ENCODE assay signal across 11 cellular contexts in genomic region chr1:203557390-203557789, GRCh38.
A peak's percentile ranks its signal among the peaks of the same experiment; 100 is the strongest.
DNase-seq lines count a peak whose midpoint lies in the region; ATAC-seq and TF ChIP-seq lines count a peak whose summit lies in the region.
"Had no signal": no experiment of that assay in that cellular context is flagged by ENCODE, and none has a peak within 500 bp of the region (broad histone marks: within the 10 kb centered on the region; RNA-seq: fewer than 3 reads in every experiment).

No MANE protein-coding gene starts in this region.

- H3K4me3 Mint-ChIP-seq in type B pancreatic cell, result peak overlapping the region; percentile 17
- H3K4me3 Mint-ChIP-seq: T-helper 2 cell treated with Interferon-gamma antibody and Interleukin-4, amounts not matched to agents 5 μg/mL and 100 μg/mL, for 36 hours had no signal

- H3K27me3 ChIP-seq in MG63 (no peaks in the 10 kb centered on the region), esophagus squamous epithelium (no peaks in the 10 kb centered on the region)

- H3K4me1 ChIP-seq in esophagus squamous epithelium, result peaks cover 2 to 58% (median 34%) of the 10 kb centered on the region in 3 donors

- no peak for ATAC-seq in GM18520 (IDR thresholded peaks at IDR 0.05; ENCODE audit: unreplicated experiment)
- ATAC-seq: activated naive CD4-positive, alpha-beta T cell treated with anti-CD3 and anti-CD28 coated beads, Interleukin-2, amount 50 U/mL, for 72 hours had no signal

- H3K4me3 ChIP-seq in MG63 (no peak overlapping the region), esophagus squamous epithelium (no peak overlapping the region)

- no peaks in the 10 kb centered on the region for H3K36me3 Mint-ChIP-seq in type B pancreatic cell
- H3K36me3 Mint-ChIP-seq: activated naive CD4-positive, alpha-beta T cell treated with anti-CD3 and anti-CD28 coated beads, Interleukin-2, amount 50 U/mL, for 72 hours had no signal

- TF ChIP-seq CTCF in esophagus squamous epithelium (IDR thresholded peaks at IDR 0.05) (no peak), type B pancreatic cell (conservative IDR thresholded peaks at IDR 0.05) (no peak)

- H3K36me3 ChIP-seq in MG63 (no peaks in the 10 kb centered on the region), esophagus squamous epithelium (no peaks in the 10 kb centered on the region)

- no peaks in the 10 kb centered on the region for H3K9me3 ChIP-seq in MG63
- no peaks in the 10 kb centered on the region for H3K9me3 ChIP-seq in esophagus squamous epithelium

- no peaks in the 10 kb centered on the region for H3K27me3 Mint-ChIP-seq in type B pancreatic cell

- H3K27ac Mint-ChIP-seq in type B pancreatic cell, result peak overlapping the region; percentile 57
- H3K27ac Mint-ChIP-seq: activated naive CD4-positive, alpha-beta T cell treated with anti-CD3 and anti-CD28 coated beads, Interleukin-2, amount 50 U/mL, for 72 hours; T-helper 2 cell treated with Interferon-gamma antibody and Interleukin-4, amounts not matched to agents 5 μg/mL and 100 μg/mL, for 36 hours had no signal

- peaks cover 62% of the 10 kb centered on the region for H3K4me1 Mint-ChIP-seq in type B pancreatic cell (ENCODE audit: unreplicated experiment)

- intact Hi-C loops in esophagus squamous epithelium (cut with DNase I), result no loop called here

- TF ChIP-seq POLR2A in esophagus squamous epithelium (IDR thresholded peaks at IDR 0.05), result no peak

- DNase-seq in MG63 (peak; percentile 99), esophagus squamous epithelium (lab: John Stamatoyannopoulos, UW) (no peak), mucosa of gallbladder (ENCODE audit: low spot score) (peak; percentile 56), type B pancreatic cell (ENCODE audit: extremely low spot score, unreplicated experiment) (no peak), SW 1271 (lab: John Stamatoyannopoulos, UW) (no peak), NCI-H146 (lab: John Stamatoyannopoulos, UW) (no peak), DMS153 treated with DMSO at 0.1 percent for 48 hours (lab: John Stamatoyannopoulos, UW; ENCODE audit: unreplicated experiment) (no peak)
- DNase-seq: NCI-H510A treated with DMSO at 0.1 percent for 48 hours had no signal

- no peaks in the 10 kb centered on the region for H3K9me3 Mint-ChIP-seq in type B pancreatic cell
- H3K9me3 Mint-ChIP-seq: activated naive CD4-positive, alpha-beta T cell treated with anti-CD3 and anti-CD28 coated beads, Interleukin-2, amount 50 U/mL, for 72 hours; T-helper 2 cell treated with Interferon-gamma antibody and Interleukin-4, amounts not matched to agents 5 μg/mL and 100 μg/mL, for 36 hours had no signal

- WGBS in esophagus squamous epithelium, 2 donors, result 50 to 56% methylated on average over 7 of the region's 7 CpGs

- peak overlapping the region; percentile 17 to 88 (median 82) for H3K27ac ChIP-seq in esophagus squamous epithelium

Comparison
In these comparisons a context has a peak if more than half of its experiments do, and no peak if none do; other contexts are left out.
1. DNase-seq: peak in MG63 (single experiment) and mucosa of gallbladder (single experiment); none in esophagus squamous epithelium (single experiment), type B pancreatic cell (single experiment), SW 1271 (0 of 2), NCI-H146 (single experiment) and DMS153 treated with DMSO at 0.1 percent for 48 hours (single experiment).